In genomic region chr11:114399490-114399889, GRCh38 we compare ENCODE assay signal across 8 cellular contexts. TPM values are rescaled to one million over a fixed set of nuclear protein-coding genes. Genes with fewer than 3 reads are reported as not detected.
DNase-seq lines count a peak whose midpoint lies in the region; ATAC-seq and TF ChIP-seq lines count a peak whose summit lies in the region.

No MANE protein-coding gene starts in this region.

- peak overlapping the region; percentile 97 to 99 (median 99) for H3K27ac Mint-ChIP-seq in CD4-positive, alpha-beta memory T cell
- peak overlapping the region; percentile 93 for H3K27ac Mint-ChIP-seq in neural progenitor cell

- no peaks in the 10 kb centered on the region for H3K36me3 ChIP-seq in CD4-positive, alpha-beta memory T cell (ENCODE audit: insufficient read depth, low read length)
- H3K36me3 ChIP-seq in NT2/D1 (ENCODE audit: insufficient read depth, insufficient read length, low read length) (peaks cover 19% of the 10 kb centered on the region), neural progenitor cell (no peaks in the 10 kb centered on the region)

- peaks cover 17% of the 10 kb centered on the region for H3F3A ChIP-seq in neural progenitor cell (ENCODE audit: low read depth)

- peaks cover 8 to 25% of the 10 kb centered on the region in 2 donors for H3K36me3 Mint-ChIP-seq in CD4-positive, alpha-beta memory T cell
- H3K36me3 Mint-ChIP-seq in neural progenitor cell: peaks cover 9% of the 10 kb centered on the region

- H3K4me3 ChIP-seq in CD4-positive, alpha-beta memory T cell (ENCODE audit: low read length in 2 of 2): peak overlapping the region; percentile 86 to 96
- H3K4me3 ChIP-seq in NT2/D1 (ENCODE audit: insufficient read length, low read depth): peak overlapping the region; percentile 95
- peak overlapping the region; percentile 85 for H3K4me3 ChIP-seq in epithelial cell of esophagus (ENCODE audit: low read length)
- H3K4me3 ChIP-seq in neural progenitor cell: peak overlapping the region; percentile 74

- peaks cover 48% of the 10 kb centered on the region for H3K4me1 ChIP-seq in CD4-positive, alpha-beta memory T cell (ENCODE audit: insufficient read depth, low read length)
- H3K4me1 ChIP-seq in NT2/D1 (ENCODE audit: insufficient read depth, insufficient read length) (no peaks in the 10 kb centered on the region), neural progenitor cell (peaks cover 14% of the 10 kb centered on the region)

- peaks cover 29 to 55% (median 41%) of the 10 kb centered on the region in 4 donors for H3K4me1 Mint-ChIP-seq in CD4-positive, alpha-beta memory T cell
- peaks cover 20% of the 10 kb centered on the region for H3K4me1 Mint-ChIP-seq in neural progenitor cell

- POLR2A ChIA-PET in CD4-positive, alpha-beta memory T cell (lab: Charles Lee; ENCODE audit: partially characterized antibody): interaction anchor here (1.7 to 3.1 kb wide), 2 partner anchors 41 to 43 kb away, joined by 4 to 25 read pairs; partner anchors contain the start of gene REXO2

- intact Hi-C loops in CD4-positive, alpha-beta memory T cell (cut with micrococcal nuclease): no loop called here
- intact Hi-C loops in posterior cingulate gyrus (cut with DNase I): loop anchor here (5.0 kb wide), 1 partner anchor 52 kb away; no protein-coding TSS in a partner anchor
- intact Hi-C loops in posterior vena cava (cut with DNase I): no loop called here

- DNase-seq in CD4-positive, alpha-beta memory T cell: no peak
- DNase-seq in NT2/D1 (ENCODE audit: low read depth, low spot score) (peak; percentile 8), epithelial cell of esophagus (ENCODE audit: low read depth) (no peak), neural progenitor cell (ENCODE audit: low spot score) (peak; percentile 9), posterior cingulate gyrus (no peak), posterior vena cava (ENCODE audit: low spot score) (no peak)
- DNase-seq in activated CD8-positive, alpha-beta memory T cell treated with anti-CD3 and anti-CD28 coated beads, Interleukin-2, amount 50 U/mL, for 48 hours: no peak

- TF ChIP-seq CTCF in epithelial cell of esophagus (IDR thresholded peaks at IDR 0.05; ENCODE audit: insufficient read depth, low read depth, low read length, missing control alignments) (no peak), neural progenitor cell (IDR thresholded peaks at IDR 0.05) (no peak)

- H3K27me3 Mint-ChIP-seq in CD4-positive, alpha-beta memory T cell: no peaks in the 10 kb centered on the region
- H3K27me3 Mint-ChIP-seq in neural progenitor cell (ENCODE audit: insufficient read depth, low read depth): no peaks in the 10 kb centered on the region

- peak overlapping the region; percentile 40 for H2AFZ ChIP-seq in neural progenitor cell (replicated peaks)

- H3K27ac ChIP-seq in CD4-positive, alpha-beta memory T cell (ENCODE audit: low read depth, low read length): peak overlapping the region; percentile 97
- peak overlapping the region; percentile 83 for H3K27ac ChIP-seq in neural progenitor cell

- H3K9me3 ChIP-seq in CD4-positive, alpha-beta memory T cell (ENCODE audit: control insufficient read depth in 1 of 2, low read length in 2 of 2): no peaks in the 10 kb centered on the region
- H3K9me3 ChIP-seq in NT2/D1 (ENCODE audit: insufficient read depth, low read length): no peaks in the 10 kb centered on the region
- no peaks in the 10 kb centered on the region for H3K9me3 ChIP-seq in neural progenitor cell (ENCODE audit: low read depth)

- peak overlapping the region; percentile 92 to 99 (median 97) for H3K4me3 Mint-ChIP-seq in CD4-positive, alpha-beta memory T cell
- H3K4me3 Mint-ChIP-seq in neural progenitor cell: peak overlapping the region; percentile 94

- ATAC-seq in GM19463 (IDR thresholded peaks at IDR 0.05; ENCODE audit: unreplicated experiment): no peak

- peak overlapping the region; percentile 97 for H3K4me2 ChIP-seq in neural progenitor cell

- H3K27me3 ChIP-seq in CD4-positive, alpha-beta memory T cell (ENCODE audit: insufficient read depth, low read length): no peaks in the 10 kb centered on the region
- H3K27me3 ChIP-seq in NT2/D1 (ENCODE audit: insufficient read depth, insufficient read length) (no peaks in the 10 kb centered on the region), neural progenitor cell (no peaks in the 10 kb centered on the region)

- no peaks in the 10 kb centered on the region for H3K9me3 Mint-ChIP-seq in CD4-positive, alpha-beta memory T cell
- H3K9me3 Mint-ChIP-seq in neural progenitor cell: no peaks in the 10 kb centered on the region

- H3K79me2 ChIP-seq in neural progenitor cell (ENCODE audit: low read depth): peaks cover 56% of the 10 kb centered on the region

- peaks cover 8% of the 10 kb centered on the region for H4K20me1 ChIP-seq in neural progenitor cell (ENCODE audit: low read depth)

- H3K9ac ChIP-seq in NT2/D1 (ENCODE audit: insufficient read length, low read depth): peak overlapping the region; percentile 98
- H3K9ac ChIP-seq in neural progenitor cell: peak overlapping the region; percentile 24

- CTCF ChIA-PET in CD4-positive, alpha-beta memory T cell (lab: Charles Lee; ENCODE audit: partially characterized antibody): no interaction called here

RNA-seq across cellular contexts. Expression of gene C11orf71, which starts 0.8 kb away (rescaled TPM):
- 10 to 100 TPM; 15.1 to 15.6 TPM for total RNA-seq in CD4-positive, alpha-beta memory T cell
- polyA plus RNA-seq in CD4-positive, alpha-beta memory T cell: 10 to 100 TPM; 12.8 to 13.9 TPM
- total RNA-seq in neural progenitor cell (ENCODE audit: low replicate concordance): 6.6 and 6.8 TPM in 2 replicates
- 1 to 10 TPM; 2.4 to 4.1 TPM for total RNA-seq in posterior vena cava

RNA-seq across cellular contexts. Expression of gene RBM7, which starts 1.0 kb away (rescaled TPM):
- total RNA-seq in CD4-positive, alpha-beta memory T cell: 10 to 100 TPM; 35.8 to 43.0 TPM
- polyA plus RNA-seq in CD4-positive, alpha-beta memory T cell: 10 to 100 TPM; 23.1 to 39.8 TPM
- total RNA-seq in neural progenitor cell (ENCODE audit: low replicate concordance): 44.5 and 61.1 TPM in 2 replicates
- total RNA-seq in posterior vena cava: 10 to 100 TPM; 21.0 to 23.2 TPM

RNA-seq across cellular contexts. Expression of gene REXO2, which starts 39.8 kb away (rescaled TPM):
- 10 to 100 TPM; 64.8 to 70.4 TPM for total RNA-seq in CD4-positive, alpha-beta memory T cell
- polyA plus RNA-seq in CD4-positive, alpha-beta memory T cell: 100 to 1,000 TPM in 1 of 2 donors, 10 to 100 TPM in 1; 60.0 to 101 TPM
- total RNA-seq in neural progenitor cell (ENCODE audit: low replicate concordance) (51.6 and 82.0 TPM in 2 replicates), posterior vena cava (100 to 1,000 TPM; 104 to 132 TPM)

Comparison
In these comparisons a context has a peak if more than half of its experiments do, and no peak if none do; other contexts are left out.
1. DNase-seq: peak in NT2/D1 (single experiment) and neural progenitor cell (single experiment); none in CD4-positive, alpha-beta memory T cell (0 of 5), epithelial cell of esophagus (single experiment), posterior cingulate gyrus (0 of 10), posterior vena cava (single experiment) and activated CD8-positive, alpha-beta memory T cell treated with anti-CD3 and anti-CD28 coated beads, Interleukin-2, amount 50 U/mL, for 48 hours (single experiment).
2. Peak in every context shown above with its lines, with median percentiles within 50 percentile points of each other: H3K4me3 ChIP-seq.